In genomic region chr6:90458353-90459224, GRCh38 we compare ENCODE assay signal across 9 cellular contexts.
A peak's percentile ranks its signal among the peaks of the same experiment; 100 is the strongest.
DNase-seq lines count a peak whose midpoint lies in the region; ATAC-seq, FAIRE-seq and TF ChIP-seq lines count a peak whose summit lies in the region.
"Had no signal": no experiment of that assay in that cellular context is flagged by ENCODE, and none has a peak within 500 bp of the region (broad histone marks: within the 10 kb centered on the region; RNA-seq: fewer than 3 reads in every experiment).

No MANE protein-coding gene starts in this region.

- CTCF ChIA-PET in WTC11 (lab: Charles Lee): no interaction called here

- peak overlapping the region; percentile 65 for H3K4me2 ChIP-seq in OCI-LY1 (ENCODE audit: low read length)

- TF ChIP-seq CTCF in OCI-LY1 (IDR thresholded peaks at IDR 0.05; ENCODE audit: low read length) (no peak), D721Med (IDR thresholded peaks at IDR 0.05; ENCODE audit: insufficient read depth, missing control alignments) (no peak), WTC11 (IDR thresholded peaks at IDR 0.05) (no peak)

- no peaks in the 10 kb centered on the region for H3K27me3 ChIP-seq in OCI-LY1 (ENCODE audit: insufficient read depth, low read length)
- H3K27me3 ChIP-seq: upper lobe of right lung had no signal

- no peak overlapping the region for H2AFZ ChIP-seq in OCI-LY1 (ENCODE audit: low read length)

- H3K9ac ChIP-seq in OCI-LY1 (ENCODE audit: low read length): peak overlapping the region; percentile 48

- H3K4me1 ChIP-seq in OCI-LY1 (ENCODE audit: insufficient read depth, low read length, severe bottlenecking): peaks cover 55% of the 10 kb centered on the region
- H3K4me1 ChIP-seq: upper lobe of right lung had no signal

- H3K79me2 ChIP-seq in OCI-LY1 (ENCODE audit: insufficient read depth, low read length): no peaks in the 10 kb centered on the region

- FAIRE-seq in D721Med (lab: Jason Lieb, UNC): no peak

- no peaks in the 10 kb centered on the region for H4K20me1 ChIP-seq in OCI-LY1 (ENCODE audit: insufficient read depth, low read length)

- no peaks in the 10 kb centered on the region for H3K36me3 ChIP-seq in OCI-LY1 (ENCODE audit: insufficient read depth, low read length)
- H3K36me3 ChIP-seq: upper lobe of right lung had no signal

- no peak overlapping the region for H3K27ac Mint-ChIP-seq in WTC11

- DNase-seq in activated CD8-positive, alpha-beta memory T cell treated with anti-CD3 and anti-CD28 coated beads for 24 hours: peak; percentile 86
- DNase-seq in germinal center (ENCODE audit: low spot score): peak; percentile 18
- DNase-seq in stimulated activated CD8-positive, alpha-beta memory T cell treated with anti-CD3 and anti-CD28 coated beads, Interleukin-15, amount 100 ng/mL, for 4 hours (ENCODE audit: low read depth in 2 of 2): peak; percentile 43 to 83
- no peak for DNase-seq in D721Med (ENCODE audit: insufficient read length, low spot score)
- DNase-seq in globus pallidus (ENCODE audit: low spot score): no peak
- DNase-seq in WTC11 (ENCODE audit: low spot score): no peak
- DNase-seq: upper lobe of right lung had no signal

- H3K4me1 Mint-ChIP-seq in WTC11: 0 out of 2 replicates have a peak, but pooled peaks cover 3% of the 10 kb centered on the region

- no peaks in the 10 kb centered on the region for H3K9me3 ChIP-seq in OCI-LY1 (ENCODE audit: low read length)
- H3K9me3 ChIP-seq: upper lobe of right lung had no signal

- H3K9me2 ChIP-seq in OCI-LY1 (ENCODE audit: low read depth, low read length): no peaks in the 10 kb centered on the region

- H3K27ac ChIP-seq in OCI-LY1 (ENCODE audit: low read depth, low read length, poor library complexity, severe bottlenecking): peak overlapping the region; percentile 88
- H3K27ac ChIP-seq: upper lobe of right lung had no signal

- no peaks in the 10 kb centered on the region for H3K27me3 Mint-ChIP-seq in WTC11 (ENCODE audit: low read depth)

- ATAC-seq in HG02840 (IDR thresholded peaks at IDR 0.05; ENCODE audit: low FRiP score, unreplicated experiment): no peak
- ATAC-seq in WTC11: no peak
- ATAC-seq: upper lobe of right lung had no signal

- H3K4me3 ChIP-seq in OCI-LY1 (ENCODE audit: low read depth, low read length, poor library complexity, severe bottlenecking): peak overlapping the region; percentile 39
- H3K4me3 ChIP-seq: upper lobe of right lung had no signal

- no peaks in the 10 kb centered on the region; the same call in 1 of the 2 replicates for H3F3A ChIP-seq in OCI-LY1 (ENCODE audit: insufficient read depth, low read length)

- no peak overlapping the region for H3K4me3 Mint-ChIP-seq in WTC11

- H3K36me3 Mint-ChIP-seq in WTC11: no peaks in the 10 kb centered on the region

- H3K9me3 Mint-ChIP-seq in WTC11: peaks cover 10% of the 10 kb centered on the region

- POLR2A ChIA-PET in WTC11 (lab: Charles Lee): no interaction called here

TF ChIP-seq in WTC11, 78 proteins besides CTCF, POLR2A, EP300 and RAD21:
- TF ChIP-seq ZBTB43 (CRISPR knock-in tag; IDR thresholded peaks at IDR 0.05) (no peak), MLX (CRISPR knock-in tag; IDR thresholded peaks at IDR 0.05) (no peak), ZNF423 (CRISPR knock-in tag; IDR thresholded peaks at IDR 0.05) (no peak), OVOL2 (CRISPR knock-in tag; IDR thresholded peaks at IDR 0.05; ENCODE audit: borderline replicate concordance) (no peak), ZNF317 (CRISPR knock-in tag; IDR thresholded peaks at IDR 0.05; ENCODE audit: borderline replicate concordance, low read depth) (no peak), FOXK1 (CRISPR knock-in tag; IDR thresholded peaks at IDR 0.05) (no peak), JUN (CRISPR knock-in tag; IDR thresholded peaks at IDR 0.05) (no peak), ZBTB21 (CRISPR knock-in tag; IDR thresholded peaks at IDR 0.05; ENCODE audit: borderline replicate concordance) (no peak), KAT7 (CRISPR knock-in tag; IDR thresholded peaks at IDR 0.05; ENCODE audit: borderline replicate concordance) (no peak), E2F1 (CRISPR knock-in tag; IDR thresholded peaks at IDR 0.05) (no peak), ZNF138 (CRISPR knock-in tag; conservative IDR thresholded peaks at IDR 0.05) (no peak), ZNF232 (CRISPR knock-in tag; IDR thresholded peaks at IDR 0.05) (no peak), MYBL2 (CRISPR knock-in tag; IDR thresholded peaks at IDR 0.05) (no peak), NFE2L1 (CRISPR knock-in tag; IDR thresholded peaks at IDR 0.05) (no peak), EMX1 (CRISPR knock-in tag; IDR thresholded peaks at IDR 0.05) (no peak), CREM (CRISPR knock-in tag; IDR thresholded peaks at IDR 0.05) (no peak), RORB (CRISPR knock-in tag; IDR thresholded peaks at IDR 0.05) (no peak), GRHL2 (CRISPR knock-in tag; IDR thresholded peaks at IDR 0.05; ENCODE audit: insufficient replicate concordance, severe bottlenecking) (no peak), SOX15 (CRISPR knock-in tag; IDR thresholded peaks at IDR 0.05) (no peak), AFF4 (CRISPR knock-in tag; IDR thresholded peaks at IDR 0.05; ENCODE audit: borderline replicate concordance) (no peak)

Comparison
In these comparisons a context has a peak if more than half of its experiments do, and no peak if none do; other contexts are left out.
1. DNase-seq: peak in activated CD8-positive, alpha-beta memory T cell treated with anti-CD3 and anti-CD28 coated beads for 24 hours (single experiment), germinal center (single experiment) and stimulated activated CD8-positive, alpha-beta memory T cell treated with anti-CD3 and anti-CD28 coated beads, Interleukin-15, amount 100 ng/mL, for 4 hours (2 of 2); none in D721Med (single experiment), globus pallidus (single experiment) and WTC11 (single experiment).